ENCODE assay signal across 12 cellular contexts in genomic region chr15:48334260-48334659, GRCh38. TPM values are rescaled to one million over a fixed set of nuclear protein-coding genes. Genes with fewer than 3 reads are reported as not detected.
DNase-seq lines count a peak whose midpoint lies in the region; ATAC-seq and TF ChIP-seq lines count a peak whose summit lies in the region.
"Had no signal": no experiment of that assay in that cellular context is flagged by ENCODE, and none has a peak within 500 bp of the region (broad histone marks: within the 10 kb centered on the region; RNA-seq: fewer than 3 reads in every experiment).

No MANE protein-coding gene starts in this region.

- H3K56ac ChIP-seq in IMR-90 (ENCODE audit: extremely low read depth, insufficient read depth, low read length), result no peak overlapping the region

- H3K23ac ChIP-seq in IMR-90 (ENCODE audit: low read depth, low read length), result no peak overlapping the region

- no peak overlapping the region for H2BK120ac ChIP-seq in IMR-90 (ENCODE audit: low read depth, low read length)

- no peak overlapping the region for H3K14ac ChIP-seq in IMR-90 (replicated peaks; ENCODE audit: low read depth, low read length)

- in situ Hi-C loops in IMR-90 (cut with MboI; ENCODE audit: low sequenced_read_pairs), result no loop called here
- in situ Hi-C loops in brain microvascular endothelial cell (cut with HindIII; ENCODE audit: low pct_ligation_motif_present, low sequenced_read_pairs), result no loop called here

- H3K4me3 ChIP-seq in IMR-90 (ENCODE audit: insufficient read depth, low read depth, low read length) (no peak overlapping the region), brain microvascular endothelial cell (ENCODE audit: low read depth, low read length) (no peak overlapping the region)
- H3K4me3 ChIP-seq: SJCRH30 had no signal

- no peak for TF ChIP-seq CTCF in IMR-90 (conservative IDR thresholded peaks at IDR 0.05; ENCODE audit: low read depth, low read length)
- no peak for TF ChIP-seq CTCF in brain microvascular endothelial cell (IDR thresholded peaks at IDR 0.05; ENCODE audit: low read depth, low read length, missing control alignments)

- H3K27me3 ChIP-seq in IMR-90 (ENCODE audit: control insufficient read depth, insufficient read depth, low read length), result no peaks in the 10 kb centered on the region
- no peaks in the 10 kb centered on the region for H3K27me3 ChIP-seq in brain microvascular endothelial cell (replicated peaks)
- H3K27me3 ChIP-seq: SJCRH30 had no signal

- no peak overlapping the region for H4K5ac ChIP-seq in IMR-90 (ENCODE audit: low read depth, low read length)

- no peak overlapping the region for H4K91ac ChIP-seq in IMR-90 (ENCODE audit: insufficient read depth, low read depth, low read length)

- no CpG with 5 or more reads among the region's 2 CpGs for WGBS in IMR-90 (ENCODE audit: extremely low coverage in 2 of 2, insufficient read length in 1 of 2), 2 experiments

- H2AK5ac ChIP-seq in IMR-90 (ENCODE audit: low read depth, low read length), result no peak overlapping the region

- H3K9ac ChIP-seq in IMR-90 (ENCODE audit: low read depth, low read length), result no peak overlapping the region
- H3K9ac ChIP-seq: parathyroid adenoma had no signal

- TF ChIP-seq RAD21 in IMR-90 (IDR thresholded peaks at IDR 0.05; ENCODE audit: low read length), result no peak

- peaks cover 6 to 40% of the 10 kb centered on the region in 2 experiments; a peak in 3 of 4 replicates for H3K79me1 ChIP-seq in IMR-90 (ENCODE audit: low read depth in 1 of 2, low read length in 2 of 2)

- no peak overlapping the region for H3K4ac ChIP-seq in IMR-90 (ENCODE audit: low read depth, low read length)

- DNase-seq in NCI-H748 (lab: John Stamatoyannopoulos, UW; ENCODE audit: unreplicated experiment) (peak; percentile 1), NCI-H748 treated with DMSO at 0.1 percent for 48 hours (lab: John Stamatoyannopoulos, UW) (no peak), IMR-90 (no peak), SKM-1 treated with dmso at 0.1 percent for 144 hours (lab: John Stamatoyannopoulos, UW; ENCODE audit: unreplicated experiment) (peak; percentile 70), iris pigment epithelial cell (ENCODE audit: low read depth) (peak; percentile 2), DMS 273 treated with DMSO at 0.1 percent for 48 hours (lab: John Stamatoyannopoulos, UW) (no peak), brain microvascular endothelial cell (no peak), amniotic stem cell (lab: John Stamatoyannopoulos, UW) (no peak)
- DNase-seq: NCI-H526; SJCRH30; stimulated activated CD4-positive, alpha-beta T cell treated with anti-CD3 and anti-CD28 coated beads, Interleukin-12 subunit alpha, Interleukin-12 subunit beta, amount 100 ng/mL, for 4 hours had no signal

- peaks cover 4% of the 10 kb centered on the region for H3K9me1 ChIP-seq in IMR-90 (ENCODE audit: insufficient read depth, low read length)

- dilution Hi-C loops in IMR-90 (cut with HindIII; ENCODE audit: low sequenced_read_pairs, unreplicated experiment), result no loop called here

- H3K27ac ChIP-seq in IMR-90 (ENCODE audit: insufficient read depth, low read length), result no peak overlapping the region
- no peak overlapping the region for H3K27ac ChIP-seq in brain microvascular endothelial cell
- H3K27ac ChIP-seq: parathyroid adenoma, SJCRH30 had no signal

- H4K20me1 ChIP-seq in IMR-90 (ENCODE audit: insufficient read depth, low read length), result peaks cover 10% of the 10 kb centered on the region

- peaks cover 3% of the 10 kb centered on the region for H3K4me1 ChIP-seq in IMR-90 (ENCODE audit: control insufficient read depth, insufficient read depth, low read length)

- no TSS peak for BruUV-seq in IMR-90 (replicated peaks; lab: Mats Ljungman, UMichigan)

- no peaks in the 10 kb centered on the region for H3K9me3 ChIP-seq in IMR-90 (ENCODE audit: control insufficient read depth, insufficient read depth, low read length)
- H3K9me3 ChIP-seq: SJCRH30 had no signal

- no peak overlapping the region for H4K8ac ChIP-seq in IMR-90 (ENCODE audit: low read depth in 2 of 2, low read length in 2 of 2)

- no peak overlapping the region for H3K18ac ChIP-seq in IMR-90 (ENCODE audit: low read depth, low read length)

- H3K36me3 ChIP-seq in IMR-90 (ENCODE audit: control insufficient read depth, insufficient read depth, low read length), result peaks cover 18% of the 10 kb centered on the region
- no peaks in the 10 kb centered on the region for H3K36me3 ChIP-seq in brain microvascular endothelial cell (replicated peaks)

- no peak overlapping the region for H2BK5ac ChIP-seq in IMR-90 (ENCODE audit: low read depth, low read length, poor library complexity, severe bottlenecking)

- no peak overlapping the region for H2BK20ac ChIP-seq in IMR-90 (ENCODE audit: low read depth, low read length)

- no peak for TF ChIP-seq POLR2A in IMR-90 (IDR thresholded peaks at IDR 0.05; ENCODE audit: low read depth, low read length)

- no peak overlapping the region for H2AFZ ChIP-seq in IMR-90 (replicated peaks; ENCODE audit: low read length, poor library complexity)
- H2AFZ ChIP-seq: parathyroid adenoma had no signal

- no peak overlapping the region for H3K4me2 ChIP-seq in IMR-90 (ENCODE audit: low read depth, low read length)

- intact Hi-C loops in IMR-90 (cut with micrococcal nuclease), result no loop called here

- POLR2A ChIA-PET in IMR-90 (lab: Charles Lee; ENCODE audit: unreplicated experiment), result interaction anchor here (0.5 kb wide), 1 partner anchor 182 kb away, joined by 3 read pairs; no protein-coding TSS in a partner anchor

- ATAC-seq in IMR-90 (ENCODE audit: low read depth), result no peak

- H2BK15ac ChIP-seq in IMR-90 (ENCODE audit: low read depth, low read length), result no peak overlapping the region

- H2AK9ac ChIP-seq in IMR-90 (replicated peaks; ENCODE audit: low read depth, low read length, poor library complexity), result no peak overlapping the region

- CTCF ChIA-PET in IMR-90 (lab: Yijun Ruan, JAX), result no interaction called here

TF ChIP-seq in IMR-90, 13 proteins besides CTCF, POLR2A, EP300 and RAD21:
- no peak for TF ChIP-seq MAZ (IDR thresholded peaks at IDR 0.05; ENCODE audit: borderline replicate concordance, low read depth, low read length)
- no peak for TF ChIP-seq RCOR1 (IDR thresholded peaks at IDR 0.05; ENCODE audit: insufficient replicate concordance, low read length)
- TF ChIP-seq SMC3 (IDR thresholded peaks at IDR 0.05; ENCODE audit: low read depth, low read length), result no peak
- TF ChIP-seq CHD1 (IDR thresholded peaks at IDR 0.05; ENCODE audit: low read depth, low read length), result no peak
- TF ChIP-seq BHLHE40 (IDR thresholded peaks at IDR 0.05; ENCODE audit: low read depth, low read length), result no peak
- no peak for TF ChIP-seq NFE2L2 (IDR thresholded peaks at IDR 0.05; ENCODE audit: low read depth, low read length)
- TF ChIP-seq CEBPB (IDR thresholded peaks at IDR 0.05; ENCODE audit: low read depth, low read length), result peak; percentile 77

RNA-seq across cellular contexts. Expression of gene DUT, which starts 3.0 kb away (rescaled TPM):
- total RNA-seq in IMR-90 (2012; rRNA removed), result 18.8 and 30.3 TPM in 2 replicates
- polyA plus RNA-seq in IMR-90 (2012; rRNA removed), result 36.4 and 39.9 TPM in 2 replicates
- polyA plus RNA-seq in IMR-90 (2012; cell fraction: cytosol; rRNA removed), result 39.8 and 45.8 TPM in 2 replicates
- 38.6 and 56.4 TPM in 2 replicates for polyA plus RNA-seq in IMR-90 (2012; cell fraction: nucleus; rRNA removed; ENCODE audit: low replicate concordance)

Comparison
In these comparisons a context has a peak if more than half of its experiments do, and no peak if none do; other contexts are left out.
1. DNase-seq: peak in NCI-H748 (single experiment), SKM-1 treated with dmso at 0.1 percent for 144 hours (single experiment) and iris pigment epithelial cell (single experiment); none in NCI-H748 treated with DMSO at 0.1 percent for 48 hours (single experiment), IMR-90 (single experiment), DMS 273 treated with DMSO at 0.1 percent for 48 hours (single experiment), brain microvascular endothelial cell (single experiment) and amniotic stem cell (single experiment).